ENCODE assay signal across 18 cellular contexts in the genomic region with DNA sequence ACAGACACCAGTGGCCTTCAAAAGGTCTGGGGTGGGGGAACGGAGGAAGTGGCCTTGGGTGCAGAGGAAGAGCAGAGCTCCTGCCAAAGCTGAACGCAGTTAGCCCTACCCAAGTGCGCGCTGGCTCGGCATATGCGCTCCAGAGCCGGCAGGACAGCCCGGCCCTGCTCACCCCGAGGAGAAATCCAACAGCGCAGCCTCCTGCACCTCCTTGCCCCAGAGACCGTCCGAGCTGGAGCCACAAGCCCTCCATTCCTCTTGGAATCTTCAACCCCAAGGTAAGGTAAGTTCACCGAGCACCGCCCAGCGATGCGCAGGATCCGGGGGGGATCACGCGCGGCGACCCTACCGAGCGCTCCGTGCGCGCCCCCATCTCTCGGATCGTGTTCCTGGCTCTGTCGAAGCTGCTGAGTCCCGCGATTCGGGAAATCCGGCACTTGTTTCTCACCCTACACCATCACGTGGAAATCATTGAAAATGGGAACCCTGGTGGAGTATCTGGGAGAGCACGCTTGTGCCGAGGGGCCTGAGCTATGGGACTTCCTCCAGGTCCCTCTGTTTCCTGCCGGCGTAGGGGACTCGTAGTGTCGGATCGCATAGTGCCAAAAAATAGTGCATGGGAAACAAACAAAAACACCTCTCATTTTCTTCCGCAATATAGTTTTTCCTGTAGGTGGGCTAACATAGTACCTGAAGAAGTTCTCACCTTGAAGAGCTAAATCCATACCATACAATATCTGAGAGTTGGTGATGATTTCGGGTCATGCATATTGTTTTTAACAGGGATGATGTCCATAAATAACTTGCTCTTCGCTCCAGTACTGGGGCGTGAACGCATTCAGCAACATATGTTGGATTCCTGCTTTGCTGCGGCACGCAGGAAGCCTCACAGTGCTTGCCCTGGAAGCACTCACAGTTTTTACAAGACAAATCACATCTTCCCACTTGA. TPM values are rescaled to one million over a fixed set of nuclear protein-coding genes. Genes with fewer than 3 reads are reported as not detected.
"Had no signal": no experiment of that assay in that cellular context is flagged by ENCODE, and none has a peak within 500 bp of the region (broad histone marks: within the 10 kb centered on the region; RNA-seq: fewer than 3 reads in every experiment).

No MANE protein-coding gene starts in this region.

- ATAC-seq: esophagus mucosa, left colon, mucosa of descending colon, SK-N-SH treated with all-trans-retinoic acid at 6 μM for 48 hours had no signal

- H3K4me3 ChIP-seq: coronary artery, mucosa of descending colon, right atrium auricular region, skin epidermis, thyroid gland, vagina had no signal

- H3K4me1 ChIP-seq: parathyroid adenoma, right atrium auricular region, thyroid gland, vagina had no signal

- H3K9me3 ChIP-seq: mucosa of descending colon, right atrium auricular region, thyroid gland, vagina had no signal

- DNase-seq: activated CD4-positive, alpha-beta T cell treated with anti-CD3 and anti-CD28 coated beads, Interleukin-2, amount 50 U/mL, for 4 hours; activated CD4-positive, CD25-positive, alpha-beta regulatory T cell; activated naive CD4-positive, alpha-beta T cell treated with Interleukin-2 at 50 U/mL for 16 hours; central memory CD4-positive, alpha-beta T cell; effector memory CD4-positive, alpha-beta T cell; left colon; mammary epithelial cell; mucosa of descending colon; T-helper 2 cell; thyroid gland had no signal

- H3K27ac ChIP-seq: coronary artery, parathyroid adenoma, right atrium auricular region, skin epidermis, thyroid gland, vagina had no signal

- H3K27me3 ChIP-seq: vagina had no signal

- H3K36me3 ChIP-seq: right atrium auricular region, thyroid gland, vagina had no signal

RNA-seq across cellular contexts. Expression of gene PDX1, which starts 9.3 kb away (rescaled TPM):
- total RNA-seq: esophagus mucosa, fibroblast of villous mesenchyme, mammary epithelial cell, right atrium auricular region, thyroid gland, vagina had no signal

RNA-seq across cellular contexts. Expression of gene CDX2, which starts 40.0 kb away (rescaled TPM):
- total RNA-seq: esophagus mucosa, fibroblast of villous mesenchyme, mammary epithelial cell, right atrium auricular region, thyroid gland, vagina had no signal

RNA-seq across cellular contexts. Expression of gene URAD, which starts 59.4 kb away (rescaled TPM):
- total RNA-seq: esophagus mucosa, fibroblast of villous mesenchyme, mammary epithelial cell, right atrium auricular region, thyroid gland, vagina had no signal
